In genomic region chr11:65354265-65355012, GRCh38 we compare ENCODE assay signal across 8 cellular contexts. TPM values are rescaled to one million over a fixed set of nuclear protein-coding genes. Genes with fewer than 3 reads are reported as not detected.
DNase-seq lines count a peak whose midpoint lies in the region; ATAC-seq, FAIRE-seq and TF ChIP-seq lines count a peak whose summit lies in the region.

Gene TIGD3 (plus strand): TSS chr11:65354751. CDS start chr11:65355809, 1,058 bp downstream.

- H3K4me1 Mint-ChIP-seq in T-helper 2 cell treated with Interferon-gamma antibody and Interleukin-4, amounts not matched to agents 5 μg/mL and 100 μg/mL, for 36 hours (ENCODE audit: low read depth) = peaks cover 16% of the 10 kb centered on the region
- H3K4me1 Mint-ChIP-seq in astrocyte (ENCODE audit: low read depth, unreplicated experiment) = peaks cover 8% of the 10 kb centered on the region

- H3K9me3 ChIP-seq in astrocyte (ENCODE audit: insufficient read depth, low read depth, low read length) = no peaks in the 10 kb centered on the region
- H3K9me3 ChIP-seq in hepatocyte (ENCODE audit: low read depth) = no peaks in the 10 kb centered on the region
- no peaks in the 10 kb centered on the region for H3K9me3 ChIP-seq in aorta (ENCODE audit: control insufficient read depth, low read length)

- 2% methylated on average over 15 of the region's 79 CpGs for WGBS in hepatocyte (ENCODE audit: low lambda C conversion rate, missing lambda C conversion rate)
- WGBS in aorta, 2 donors = 0 to 1% methylated on average over 29 to 79 of the region's 79 CpGs

- peak; percentile 84 for ATAC-seq in GM18502 (IDR thresholded peaks at IDR 0.05; ENCODE audit: poor library complexity, unreplicated experiment)
- peak; percentile 72 for ATAC-seq in HG02970 (IDR thresholded peaks at IDR 0.05; ENCODE audit: low FRiP score, unreplicated experiment)
- ATAC-seq in aorta (ENCODE audit: low FRiP score) = peak; percentile 97

- peaks cover 26% of the 10 kb centered on the region for H3K36me3 ChIP-seq in astrocyte (ENCODE audit: insufficient read depth, low read length)
- H3K36me3 ChIP-seq in hepatocyte (replicated peaks; ENCODE audit: insufficient read depth, low read depth) = no peaks in the 10 kb centered on the region
- H3K36me3 ChIP-seq in aorta (ENCODE audit: control insufficient read depth in 1 of 2, insufficient read depth in 2 of 2, low read length in 1 of 2) = peaks cover 0 to 3% of the 10 kb centered on the region in 2 donors

- H3K27me3 Mint-ChIP-seq in T-helper 2 cell treated with Interferon-gamma antibody and Interleukin-4, amounts not matched to agents 5 μg/mL and 100 μg/mL, for 36 hours (ENCODE audit: low read depth) = peaks cover 11% of the 10 kb centered on the region
- H3K27me3 Mint-ChIP-seq in astrocyte (ENCODE audit: low read depth, unreplicated experiment) = peaks cover 26% of the 10 kb centered on the region

- DNase-seq in NCI-H1930 (lab: John Stamatoyannopoulos, UW) = peak; percentile 93 to 98
- DNase-seq in T-helper 2 cell treated with Interferon-gamma antibody and Interleukin-4, amounts not matched to agents 5 μg/mL and 100 μg/mL, for 36 hours (ENCODE audit: low spot score) = peak; percentile 96
- peak; percentile 79 for DNase-seq in astrocyte (ENCODE audit: low read depth)
- DNase-seq in hepatocyte (ENCODE audit: low spot score) = peak; percentile 98
- peak; percentile 81 for DNase-seq in renal cortical epithelial cell (ENCODE audit: low read depth)
- DNase-seq in aorta = peak; percentile 99 to 100

- peaks cover 17% of the 10 kb centered on the region for H3K27me3 ChIP-seq in astrocyte (ENCODE audit: insufficient read depth, low read length)
- peaks cover 5% of the 10 kb centered on the region for H3K27me3 ChIP-seq in hepatocyte
- no peaks in the 10 kb centered on the region for H3K27me3 ChIP-seq in aorta (ENCODE audit: control insufficient read depth in 1 of 2, insufficient read depth in 2 of 2, low read length in 1 of 2)

- no peaks in the 10 kb centered on the region for H3K9me2 ChIP-seq in hepatocyte (replicated peaks; ENCODE audit: insufficient read depth)

- H3K9me3 Mint-ChIP-seq in T-helper 2 cell treated with Interferon-gamma antibody and Interleukin-4, amounts not matched to agents 5 μg/mL and 100 μg/mL, for 36 hours = no peaks in the 10 kb centered on the region
- no peaks in the 10 kb centered on the region for H3K9me3 Mint-ChIP-seq in astrocyte (ENCODE audit: unreplicated experiment)

- TF ChIP-seq CTCF in astrocyte (IDR thresholded peaks at IDR 0.05; ENCODE audit: insufficient read depth, low read depth, low read length) = no peak
- no peak for TF ChIP-seq CTCF in hepatocyte (IDR thresholded peaks at IDR 0.05; ENCODE audit: poor library complexity)

- H3K4me2 ChIP-seq in astrocyte (ENCODE audit: low read length) (peak within 1 kb of the TSS; percentile 89), hepatocyte (peak within 1 kb of the TSS; percentile 77)

- H3K4me1 ChIP-seq in astrocyte (ENCODE audit: insufficient read depth, low read length) (peaks cover 17% of the 10 kb centered on the region), hepatocyte (ENCODE audit: insufficient read depth) (peaks cover 7% of the 10 kb centered on the region), aorta (ENCODE audit: control insufficient read depth in 1 of 2, insufficient read depth in 2 of 2, low read length in 2 of 2) (no peaks in the 10 kb centered on the region)

- H3K9ac ChIP-seq in astrocyte (ENCODE audit: low read length) = peak within 1 kb of the TSS; percentile 43

- H3K4me3 Mint-ChIP-seq in T-helper 2 cell treated with Interferon-gamma antibody and Interleukin-4, amounts not matched to agents 5 μg/mL and 100 μg/mL, for 36 hours = peak within 1 kb of the TSS; percentile 92
- H3K4me3 Mint-ChIP-seq in astrocyte (ENCODE audit: unreplicated experiment) = peak within 1 kb of the TSS; percentile 76

- no peak within 1 kb of the TSS for H3K27ac ChIP-seq in astrocyte (ENCODE audit: low read depth, low read length)
- H3K27ac ChIP-seq in hepatocyte = peak within 1 kb of the TSS; percentile 32
- peak within 1 kb of the TSS in 1 of 2 donors; percentile 61 for H3K27ac ChIP-seq in aorta (ENCODE audit: low read depth in 1 of 2, low read length in 2 of 2)

- H3K27ac Mint-ChIP-seq in T-helper 2 cell treated with Interferon-gamma antibody and Interleukin-4, amounts not matched to agents 5 μg/mL and 100 μg/mL, for 36 hours = peak within 1 kb of the TSS; percentile 86
- H3K27ac Mint-ChIP-seq in astrocyte (ENCODE audit: unreplicated experiment) = peak within 1 kb of the TSS; percentile 1

- no peak for FAIRE-seq in astrocyte (lab: Jason Lieb, UNC)

- H3K4me3 ChIP-seq in astrocyte (ENCODE audit: insufficient read depth, low read depth, low read length) (peak within 1 kb of the TSS; percentile 62), hepatocyte (peak within 1 kb of the TSS; percentile 64), aorta (ENCODE audit: low read length in 2 of 2) (peak within 1 kb of the TSS; percentile 17 to 63)

- peak within 1 kb of the TSS; percentile 47 for H2AFZ ChIP-seq in astrocyte (ENCODE audit: low read depth, low read length)
- peak within 1 kb of the TSS; percentile 46 for H2AFZ ChIP-seq in hepatocyte

- H4K20me1 ChIP-seq in astrocyte (ENCODE audit: insufficient read depth, low read length) (peaks cover 34% of the 10 kb centered on the region), hepatocyte (ENCODE audit: insufficient read depth, poor library complexity, severe bottlenecking) (peaks cover 4% of the 10 kb centered on the region)

- H3K79me2 ChIP-seq in astrocyte (ENCODE audit: insufficient read depth, low read length) (no peaks in the 10 kb centered on the region), hepatocyte (no peaks in the 10 kb centered on the region)

- intact Hi-C loops in aorta (cut with DNase I) = no loop called here

- peaks cover 16% of the 10 kb centered on the region for H3K36me3 Mint-ChIP-seq in T-helper 2 cell treated with Interferon-gamma antibody and Interleukin-4, amounts not matched to agents 5 μg/mL and 100 μg/mL, for 36 hours (ENCODE audit: low read depth)
- H3K36me3 Mint-ChIP-seq in astrocyte (ENCODE audit: low read depth, unreplicated experiment) = peaks cover 7% of the 10 kb centered on the region

RNA-seq across cellular contexts. Expression of gene TIGD3, which starts in this region (rescaled TPM):
- total RNA-seq in astrocyte = 0.20 and 0.29 TPM in 2 replicates
- total RNA-seq in hepatocyte = 1.7 and 1.8 TPM in 2 replicates
- 1.6 and 2.0 TPM in 2 replicates for polyA plus RNA-seq in hepatocyte
- 0.17 TPM in 1 of 2 replicates, not detected in the other for total RNA-seq in renal cortical epithelial cell
- under 1 TPM in 1 of 2 donors, not detected in 1; 0.16 TPM for total RNA-seq in aorta
- under 1 TPM in 1 of 2 donors, not detected in 1; 0.88 TPM for polyA plus RNA-seq in aorta

Comparison
In these comparisons a context has a peak if more than half of its experiments do, and no peak if none do; other contexts are left out.
1. Peak in DNase-seq, H3K4me3 ChIP-seq, H3K9ac ChIP-seq and H3K4me2 ChIP-seq in astrocyte; RNA of the gene not detected or under 1 TPM.
2. Peak in DNase-seq in renal cortical epithelial cell; RNA of the gene not detected or under 1 TPM.
3. Peak in DNase-seq, ATAC-seq and H3K4me3 ChIP-seq in aorta; RNA of the gene not detected or under 1 TPM.